9 cellular contexts compared by ENCODE assay signal in the genomic region with DNA sequence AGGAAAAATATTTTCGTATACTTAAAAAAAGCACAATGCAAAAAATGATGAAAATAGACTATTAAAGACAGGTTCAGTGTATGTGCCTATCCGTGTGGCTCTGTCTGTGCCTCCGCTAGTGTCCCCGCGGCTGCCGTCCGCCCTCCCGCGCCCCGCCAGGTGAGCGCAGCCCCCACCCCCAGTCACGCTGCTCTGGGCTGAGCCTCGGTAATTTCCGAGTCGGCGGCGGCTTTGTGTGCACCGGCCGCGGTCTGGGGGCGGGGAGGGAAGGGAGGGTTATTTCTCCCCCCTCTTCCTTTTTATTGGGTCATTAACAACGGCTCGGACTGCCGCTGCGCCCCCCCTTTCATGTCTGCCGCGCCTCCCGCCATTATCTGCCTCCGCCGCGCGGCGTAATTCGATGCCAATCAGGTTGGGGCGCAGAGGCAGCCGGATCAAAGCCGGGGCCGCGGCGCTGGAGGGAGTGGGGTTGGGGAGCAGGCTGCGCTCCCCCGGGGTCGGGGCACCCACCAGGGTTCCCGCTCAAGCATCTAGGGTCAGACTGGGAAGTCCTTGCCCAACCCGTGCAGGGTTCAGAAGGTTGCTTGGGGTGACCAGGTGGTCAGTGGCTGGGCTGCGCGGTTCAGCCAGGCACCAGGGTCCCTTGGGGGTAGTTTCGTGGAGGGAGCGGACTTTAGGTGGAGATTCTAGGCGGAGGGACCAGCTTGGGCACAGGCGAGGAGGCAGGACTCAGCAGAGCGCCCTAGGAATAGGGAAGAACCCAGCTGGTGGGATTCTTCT. TPM values are rescaled to one million over a fixed set of nuclear protein-coding genes. Genes with fewer than 3 reads are reported as not detected.
A peak's percentile ranks its signal among the peaks of the same experiment; 100 is the strongest.
DNase-seq lines count a peak whose midpoint lies in the region; ATAC-seq lines count a peak whose summit lies in the region.
"Had no signal": no experiment of that assay in that cellular context is flagged by ENCODE, and none has a peak within 500 bp of the region (broad histone marks: within the 10 kb centered on the region; RNA-seq: fewer than 3 reads in every experiment).

No MANE protein-coding gene starts in this region.

- 7% methylated on average over 47 of the region's 52 CpGs for WGBS in HUES64

- H3K4me1 Mint-ChIP-seq in central memory CD8-positive, alpha-beta T cell: peaks cover 16% of the 10 kb centered on the region

- peaks cover 29% of the 10 kb centered on the region for H3K27me3 Mint-ChIP-seq in central memory CD8-positive, alpha-beta T cell

- H3K9me3 ChIP-seq in HUES64 (ENCODE audit: insufficient read depth, low read depth, low read length) (no peaks in the 10 kb centered on the region), neuron (ENCODE audit: low read length) (no peaks in the 10 kb centered on the region)

- no peak overlapping the region for H3K27ac ChIP-seq in HUES64 (ENCODE audit: low read depth, low read length)

- no peak overlapping the region; the same call in 1 of the 2 replicates for H3K9ac ChIP-seq in HUES64 (ENCODE audit: low read depth, low read length)

- peak overlapping the region; percentile 58 for H3K27ac Mint-ChIP-seq in central memory CD8-positive, alpha-beta T cell (ENCODE audit: low read depth)

- H3K4me3 Mint-ChIP-seq in central memory CD8-positive, alpha-beta T cell: peak overlapping the region; percentile 61

- H3K4me3 ChIP-seq in HUES64 (ENCODE audit: low read length) (peak overlapping the region; percentile 42), neuron (ENCODE audit: low read length) (no peak overlapping the region)

- DNase-seq in DMS79 treated with DMSO at 0.1 percent for 48 hours (lab: John Stamatoyannopoulos, UW): peak; percentile 11
- DNase-seq in DMS79 (lab: John Stamatoyannopoulos, UW): no peak
- DNase-seq in central memory CD8-positive, alpha-beta T cell (ENCODE audit: low spot score in 2 of 2): no peak
- no peak for DNase-seq in central memory CD4-positive, alpha-beta T cell
- DNase-seq in NCI-H446 treated with DMSO at 0.1 percent for 48 hours (lab: John Stamatoyannopoulos, UW): no peak
- DNase-seq: aorta had no signal

- H3K4me1 ChIP-seq in HUES64 (ENCODE audit: insufficient read depth, low read length) (peaks cover 10% of the 10 kb centered on the region; the same call in 1 of the 2 replicates), neuron (ENCODE audit: insufficient read depth, low read length) (peaks cover 15% of the 10 kb centered on the region)

- ATAC-seq in central memory CD8-positive, alpha-beta T cell (replicated peaks; ENCODE audit: extremely low read depth, poor library complexity, severe bottlenecking): peak; percentile 53
- no peak for ATAC-seq in HG02610 (IDR thresholded peaks at IDR 0.05; ENCODE audit: unreplicated experiment)

- H3K36me3 ChIP-seq in HUES64 (ENCODE audit: insufficient read depth, low read length) (no peaks in the 10 kb centered on the region), neuron (ENCODE audit: insufficient read depth, low read length) (no peaks in the 10 kb centered on the region)

- H3K36me3 Mint-ChIP-seq in central memory CD8-positive, alpha-beta T cell (ENCODE audit: insufficient read depth): peaks cover 8% of the 10 kb centered on the region

- no peaks in the 10 kb centered on the region for H3K9me3 Mint-ChIP-seq in central memory CD8-positive, alpha-beta T cell

- H3K27me3 ChIP-seq in HUES64 (ENCODE audit: insufficient read depth, low read length) (peaks cover 71% of the 10 kb centered on the region), neuron (ENCODE audit: insufficient read depth, low read length) (peaks cover 43% of the 10 kb centered on the region)

- peak overlapping the region; percentile 7 for H2AFZ ChIP-seq in neuron (ENCODE audit: low read depth, low read length)

RNA-seq across cellular contexts. Expression of a gene that starts 39.5 kb away (rescaled TPM):
- 0.05 TPM for polyA plus RNA-seq in HUES64 (2013, experiment 1 of 2)
- polyA plus RNA-seq in HUES64 (2013, experiment 2 of 2): 0.32 TPM
